ENCODE assay signal across 8 cellular contexts in genomic region chr22:37807410-37808293, GRCh38. TPM values are rescaled to one million over a fixed set of nuclear protein-coding genes. Genes with fewer than 3 reads are reported as not detected.
DNase-seq lines count a peak whose midpoint lies in the region; ATAC-seq, FAIRE-seq and TF ChIP-seq lines count a peak whose summit lies in the region.

TSS of gene GCAT (plus strand) at chr22:37807934. CDS start at chr22:37807968, 34 bp downstream.

- peak; percentile 76 for DNase-seq in D721Med (ENCODE audit: insufficient read length, low spot score)
- peak; percentile 96 for DNase-seq in Jurkat, Clone E6-1 (ENCODE audit: low read depth, low spot score)
- peak; percentile 97 for DNase-seq in RKO (ENCODE audit: low spot score)
- peak; percentile 94 for DNase-seq in activated T-cell treated with anti-CD3 and anti-CD28 coated beads, Interleukin-2, amount 50 U/mL, for 48 hours
- peak; percentile 63 to 66 for DNase-seq in stimulated activated CD8-positive, alpha-beta memory T cell treated with anti-CD3 and anti-CD28 coated beads, Interleukin-7, amount 100 ng/mL, for 1 hour (ENCODE audit: low read depth in 2 of 2)

- H3K36me3 ChIP-seq in muscle layer of duodenum (ENCODE audit: control insufficient read depth in 1 of 2, insufficient read depth in 2 of 2, low read length in 2 of 2): no peaks in the 10 kb centered on the region

- TF ChIP-seq CTCF in D721Med (IDR thresholded peaks at IDR 0.05; ENCODE audit: insufficient read depth, missing control alignments): no peak

- peak within 1 kb of the TSS; percentile 85 for H3K27ac ChIP-seq in muscle layer of duodenum (ENCODE audit: low read length)

- H3K4me1 ChIP-seq in muscle layer of duodenum (ENCODE audit: control insufficient read depth in 1 of 2, insufficient read depth in 2 of 2, low read length in 2 of 2): peaks cover 5 to 18% of the 10 kb centered on the region in 2 donors

- ATAC-seq in GM21529 (IDR thresholded peaks at IDR 0.05; ENCODE audit: unreplicated experiment): peak; percentile 84
- peak; percentile 87 for ATAC-seq in esophagus mucosa

- H3K4me3 ChIP-seq in Jurkat, Clone E6-1 (ENCODE audit: low read length): peak within 1 kb of the TSS; percentile 87
- peak within 1 kb of the TSS; percentile 77 to 89 for H3K4me3 ChIP-seq in muscle layer of duodenum (ENCODE audit: low read depth in 1 of 2, low read length in 2 of 2)

- H3K9me3 ChIP-seq in muscle layer of duodenum (ENCODE audit: control insufficient read depth in 1 of 2, low read length in 2 of 2): no peaks in the 10 kb centered on the region

- H3K27me3 ChIP-seq in muscle layer of duodenum (ENCODE audit: low read depth, low read length): no peaks in the 10 kb centered on the region

- FAIRE-seq in D721Med (lab: Jason Lieb, UNC): no peak

RNA-seq across cellular contexts. Expression of gene GCAT, which starts in this region (rescaled TPM):
- polyA plus RNA-seq in Jurkat, Clone E6-1 (2012; ENCODE audit: insufficient read depth, insufficient read length): 53.0 TPM
- 21.7 TPM for total RNA-seq in esophagus mucosa

Comparison
In these comparisons a context has a peak if more than half of its experiments do, and no peak if none do; other contexts are left out.
1. Peak in every context shown above with its lines: DNase-seq, ATAC-seq, H3K4me3 ChIP-seq and H3K27ac ChIP-seq.